Comparison of ENCODE assay signal across 1 cellular context in the genomic region with DNA sequence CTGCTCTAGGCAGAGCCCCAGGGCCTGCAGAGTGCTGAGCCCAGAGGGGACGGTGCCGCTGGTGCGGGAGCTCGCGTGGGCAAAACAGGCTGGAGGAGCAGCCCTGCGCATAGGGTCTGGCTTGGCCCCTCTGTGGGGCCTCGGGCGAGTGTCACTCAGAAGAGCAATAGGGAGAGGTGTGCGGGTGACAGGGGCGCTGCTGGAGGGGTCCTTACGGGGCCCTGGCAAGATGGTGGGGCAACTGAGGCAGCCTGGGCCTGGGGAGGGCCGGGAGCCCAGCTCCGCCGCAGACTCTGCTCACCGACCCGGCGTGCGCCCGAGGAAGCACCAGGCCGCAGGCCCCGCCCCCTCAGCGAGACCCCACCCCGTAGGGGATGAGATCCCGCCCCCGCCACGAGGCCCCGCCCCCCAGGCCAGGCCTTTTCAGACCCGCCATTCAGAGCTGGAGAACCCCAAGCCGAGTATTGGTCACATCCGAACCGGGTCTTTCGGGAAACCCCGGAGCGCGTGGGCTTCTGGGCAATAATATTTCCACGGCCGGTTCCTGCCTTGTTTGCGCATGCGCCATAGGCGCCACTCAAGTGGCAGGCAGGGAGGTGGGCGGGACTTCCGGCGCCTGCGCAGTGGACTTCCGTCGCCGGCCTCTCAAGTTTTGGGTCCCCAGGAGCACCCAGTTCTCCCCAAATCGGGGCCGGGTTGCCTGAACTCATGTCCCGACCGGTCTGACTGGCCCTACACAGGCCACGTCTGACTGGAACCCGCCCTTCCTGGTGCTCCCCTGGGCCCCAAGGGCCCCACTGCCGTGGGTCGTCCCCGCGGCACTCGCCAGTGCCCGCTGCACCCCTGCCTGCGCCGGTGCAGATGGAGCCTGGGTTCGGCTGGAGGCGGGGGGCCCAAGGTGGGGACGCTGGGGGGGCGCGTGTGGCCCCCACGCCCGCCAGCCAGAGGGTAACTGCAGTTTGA.
TF ChIP-seq lines count a peak whose summit lies in the region.

No MANE protein-coding gene starts in this region.

TF ChIP-seq in GM23338, 12 proteins besides CTCF, POLR2A, EP300 and RAD21:
- no peak for TF ChIP-seq STAT1 (IDR thresholded peaks at IDR 0.05; ENCODE audit: unreplicated experiment)
- TF ChIP-seq, protein P1, sequence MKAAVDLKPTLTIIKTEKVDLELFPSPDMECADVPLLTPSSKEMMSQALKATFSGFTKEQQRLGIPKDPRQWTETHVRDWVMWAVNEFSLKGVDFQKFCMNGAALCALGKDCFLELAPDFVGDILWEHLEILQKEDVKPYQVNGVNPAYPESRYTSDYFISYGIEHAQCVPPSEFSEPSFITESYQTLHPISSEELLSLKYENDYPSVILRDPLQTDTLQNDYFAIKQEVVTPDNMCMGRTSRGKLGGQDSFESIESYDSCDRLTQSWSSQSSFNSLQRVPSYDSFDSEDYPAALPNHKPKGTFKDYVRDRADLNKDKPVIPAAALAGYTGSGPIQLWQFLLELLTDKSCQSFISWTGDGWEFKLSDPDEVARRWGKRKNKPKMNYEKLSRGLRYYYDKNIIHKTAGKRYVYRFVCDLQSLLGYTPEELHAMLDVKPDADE (IDR thresholded peaks at IDR 0.05), result peak; percentile 68
- no peak for TF ChIP-seq NANOG (IDR thresholded peaks at IDR 0.05; ENCODE audit: borderline replicate concordance)
- no peak for TF ChIP-seq EZH2 (IDR thresholded peaks at IDR 0.05; ENCODE audit: low read depth, unreplicated experiment)
- TF ChIP-seq POLR2AphosphoS5 (IDR thresholded peaks at IDR 0.05; ENCODE audit: low read depth), result peak; percentile 54
- TF ChIP-seq, protein P2, sequence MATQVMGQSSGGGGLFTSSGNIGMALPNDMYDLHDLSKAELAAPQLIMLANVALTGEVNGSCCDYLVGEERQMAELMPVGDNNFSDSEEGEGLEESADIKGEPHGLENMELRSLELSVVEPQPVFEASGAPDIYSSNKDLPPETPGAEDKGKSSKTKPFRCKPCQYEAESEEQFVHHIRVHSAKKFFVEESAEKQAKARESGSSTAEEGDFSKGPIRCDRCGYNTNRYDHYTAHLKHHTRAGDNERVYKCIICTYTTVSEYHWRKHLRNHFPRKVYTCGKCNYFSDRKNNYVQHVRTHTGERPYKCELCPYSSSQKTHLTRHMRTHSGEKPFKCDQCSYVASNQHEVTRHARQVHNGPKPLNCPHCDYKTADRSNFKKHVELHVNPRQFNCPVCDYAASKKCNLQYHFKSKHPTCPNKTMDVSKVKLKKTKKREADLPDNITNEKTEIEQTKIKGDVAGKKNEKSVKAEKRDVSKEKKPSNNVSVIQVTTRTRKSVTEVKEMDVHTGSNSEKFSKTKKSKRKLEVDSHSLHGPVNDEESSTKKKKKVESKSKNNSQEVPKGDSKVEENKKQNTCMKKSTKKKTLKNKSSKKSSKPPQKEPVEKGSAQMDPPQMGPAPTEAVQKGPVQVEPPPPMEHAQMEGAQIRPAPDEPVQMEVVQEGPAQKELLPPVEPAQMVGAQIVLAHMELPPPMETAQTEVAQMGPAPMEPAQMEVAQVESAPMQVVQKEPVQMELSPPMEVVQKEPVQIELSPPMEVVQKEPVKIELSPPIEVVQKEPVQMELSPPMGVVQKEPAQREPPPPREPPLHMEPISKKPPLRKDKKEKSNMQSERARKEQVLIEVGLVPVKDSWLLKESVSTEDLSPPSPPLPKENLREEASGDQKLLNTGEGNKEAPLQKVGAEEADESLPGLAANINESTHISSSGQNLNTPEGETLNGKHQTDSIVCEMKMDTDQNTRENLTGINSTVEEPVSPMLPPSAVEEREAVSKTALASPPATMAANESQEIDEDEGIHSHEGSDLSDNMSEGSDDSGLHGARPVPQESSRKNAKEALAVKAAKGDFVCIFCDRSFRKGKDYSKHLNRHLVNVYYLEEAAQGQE (IDR thresholded peaks at IDR 0.05; ENCODE audit: unreplicated experiment), result no peak
- TF ChIP-seq, protein P3, sequence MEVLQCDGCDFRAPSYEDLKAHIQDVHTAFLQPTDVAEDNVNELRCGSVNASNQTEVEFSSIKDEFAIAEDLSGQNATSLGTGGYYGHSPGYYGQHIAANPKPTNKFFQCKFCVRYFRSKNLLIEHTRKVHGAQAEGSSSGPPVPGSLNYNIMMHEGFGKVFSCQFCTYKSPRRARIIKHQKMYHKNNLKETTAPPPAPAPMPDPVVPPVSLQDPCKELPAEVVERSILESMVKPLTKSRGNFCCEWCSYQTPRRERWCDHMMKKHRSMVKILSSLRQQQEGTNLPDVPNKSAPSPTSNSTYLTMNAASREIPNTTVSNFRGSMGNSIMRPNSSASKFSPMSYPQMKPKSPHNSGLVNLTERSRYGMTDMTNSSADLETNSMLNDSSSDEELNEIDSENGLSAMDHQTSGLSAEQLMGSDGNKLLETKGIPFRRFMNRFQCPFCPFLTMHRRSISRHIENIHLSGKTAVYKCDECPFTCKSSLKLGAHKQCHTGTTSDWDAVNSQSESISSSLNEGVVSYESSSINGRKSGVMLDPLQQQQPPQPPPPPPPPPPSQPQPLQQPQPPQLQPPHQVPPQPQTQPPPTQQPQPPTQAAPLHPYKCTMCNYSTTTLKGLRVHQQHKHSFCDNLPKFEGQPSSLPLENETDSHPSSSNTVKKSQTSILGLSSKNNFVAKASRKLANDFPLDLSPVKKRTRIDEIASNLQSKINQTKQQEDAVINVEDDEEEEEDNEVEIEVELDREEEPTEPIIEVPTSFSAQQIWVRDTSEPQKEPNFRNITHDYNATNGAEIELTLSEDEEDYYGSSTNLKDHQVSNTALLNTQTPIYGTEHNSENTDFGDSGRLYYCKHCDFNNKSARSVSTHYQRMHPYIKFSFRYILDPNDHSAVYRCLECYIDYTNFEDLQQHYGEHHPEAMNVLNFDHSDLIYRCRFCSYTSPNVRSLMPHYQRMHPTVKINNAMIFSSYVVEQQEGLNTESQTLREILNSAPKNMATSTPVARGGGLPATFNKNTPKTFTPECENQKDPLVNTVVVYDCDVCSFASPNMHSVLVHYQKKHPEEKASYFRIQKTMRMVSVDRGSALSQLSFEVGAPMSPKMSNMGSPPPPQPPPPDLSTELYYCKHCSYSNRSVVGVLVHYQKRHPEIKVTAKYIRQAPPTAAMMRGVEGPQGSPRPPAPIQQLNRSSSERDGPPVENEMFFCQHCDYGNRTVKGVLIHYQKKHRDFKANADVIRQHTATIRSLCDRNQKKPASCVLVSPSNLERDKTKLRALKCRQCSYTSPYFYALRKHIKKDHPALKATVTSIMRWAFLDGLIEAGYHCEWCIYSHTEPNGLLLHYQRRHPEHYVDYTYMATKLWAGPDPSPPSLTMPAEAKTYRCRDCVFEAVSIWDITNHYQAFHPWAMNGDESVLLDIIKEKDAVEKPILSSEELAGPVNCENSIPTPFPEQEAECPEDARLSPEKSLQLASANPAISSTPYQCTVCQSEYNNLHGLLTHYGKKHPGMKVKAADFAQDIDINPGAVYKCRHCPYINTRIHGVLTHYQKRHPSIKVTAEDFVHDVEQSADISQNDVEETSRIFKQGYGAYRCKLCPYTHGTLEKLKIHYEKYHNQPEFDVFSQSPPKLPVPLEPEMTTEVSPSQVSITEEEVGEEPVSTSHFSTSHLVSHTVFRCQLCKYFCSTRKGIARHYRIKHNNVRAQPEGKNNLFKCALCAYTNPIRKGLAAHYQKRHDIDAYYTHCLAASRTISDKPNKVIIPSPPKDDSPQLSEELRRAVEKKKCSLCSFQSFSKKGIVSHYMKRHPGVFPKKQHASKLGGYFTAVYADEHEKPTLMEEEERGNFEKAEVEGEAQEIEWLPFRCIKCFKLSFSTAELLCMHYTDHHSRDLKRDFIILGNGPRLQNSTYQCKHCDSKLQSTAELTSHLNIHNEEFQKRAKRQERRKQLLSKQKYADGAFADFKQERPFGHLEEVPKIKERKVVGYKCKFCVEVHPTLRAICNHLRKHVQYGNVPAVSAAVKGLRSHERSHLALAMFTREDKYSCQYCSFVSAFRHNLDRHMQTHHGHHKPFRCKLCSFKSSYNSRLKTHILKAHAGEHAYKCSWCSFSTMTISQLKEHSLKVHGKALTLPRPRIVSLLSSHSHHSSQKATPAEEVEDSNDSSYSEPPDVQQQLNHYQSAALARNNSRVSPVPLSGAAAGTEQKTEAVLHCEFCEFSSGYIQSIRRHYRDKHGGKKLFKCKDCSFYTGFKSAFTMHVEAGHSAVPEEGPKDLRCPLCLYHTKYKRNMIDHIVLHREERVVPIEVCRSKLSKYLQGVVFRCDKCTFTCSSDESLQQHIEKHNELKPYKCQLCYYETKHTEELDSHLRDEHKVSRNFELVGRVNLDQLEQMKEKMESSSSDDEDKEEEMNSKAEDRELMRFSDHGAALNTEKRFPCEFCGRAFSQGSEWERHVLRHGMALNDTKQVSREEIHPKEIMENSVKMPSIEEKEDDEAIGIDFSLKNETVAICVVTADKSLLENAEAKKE (CRISPR knock-in tag; IDR thresholded peaks at IDR 0.05), result no peak
- TF ChIP-seq CREB1 (CRISPR knock-in tag; IDR thresholded peaks at IDR 0.05; ENCODE audit: low read depth), result peak; percentile 54; the same call in 1 of the 2 replicates
- TF ChIP-seq ZNF114 (CRISPR knock-in tag; IDR thresholded peaks at IDR 0.05), result no peak
- no peak for TF ChIP-seq JUNB (IDR thresholded peaks at IDR 0.05; ENCODE audit: unreplicated experiment)
- TF ChIP-seq ZNF331 (CRISPR knock-in tag; IDR thresholded peaks at IDR 0.05; ENCODE audit: low read depth), result no peak
- TF ChIP-seq EZH2phosphoT487 (IDR thresholded peaks at IDR 0.05; ENCODE audit: unreplicated experiment), result no peak
